In the genomic region with DNA sequence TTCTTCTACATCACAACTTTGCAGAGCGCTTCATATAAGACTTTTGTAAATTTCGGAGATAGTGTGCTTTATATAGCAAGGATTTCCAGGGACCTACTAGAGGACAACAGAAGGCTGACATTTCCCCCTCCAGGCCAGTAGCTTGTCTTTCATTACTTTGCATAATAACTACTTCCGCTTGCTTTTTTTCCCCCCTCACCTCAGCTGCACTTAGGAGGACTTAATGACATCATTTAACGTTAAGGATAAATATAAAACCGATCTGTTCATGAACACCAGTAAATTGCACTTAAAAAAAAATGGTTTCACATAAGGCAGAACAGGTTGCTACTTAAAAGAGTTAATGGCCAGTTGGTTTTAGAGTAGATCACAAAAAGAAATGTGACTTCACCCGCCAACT, we compare ENCODE assay signal across 21 cellular contexts.
"Had no signal": no experiment of that assay in that cellular context is flagged by ENCODE, and none has a peak within 500 bp of the region (broad histone marks: within the 10 kb centered on the region; RNA-seq: fewer than 3 reads in every experiment).

No MANE protein-coding gene starts in this region.

- H3K27ac Mint-ChIP-seq: endodermal cell; immature natural killer cell; memory B cell; mesothelial cell of epicardium; natural killer cell; stimulated activated memory B cell treated with anti-CD40 and anti-IgM and Interleukin-4, amounts not matched to agents 10 μg/mL and 1 μg/mL and 100 μg/mL, for 72 hours; stimulated activated naive CD8-positive, alpha-beta T cell treated with anti-CD3 and anti-CD28 coated beads, Interleukin-15, amount 100 ng/mL, for 72 hours had no signal

- H3K27me3 Mint-ChIP-seq: stimulated activated memory B cell treated with anti-CD40 and anti-IgM and Interleukin-4, amounts not matched to agents 10 μg/mL and 1 μg/mL and 100 μg/mL, for 72 hours; stimulated activated naive CD8-positive, alpha-beta T cell treated with anti-CD3 and anti-CD28 coated beads, Interleukin-15, amount 100 ng/mL, for 72 hours had no signal

- ATAC-seq: foreskin keratinocyte; left lung; lower lobe of right lung; sciatic nerve; stimulated activated memory B cell treated with anti-CD40 and anti-IgM and Interleukin-4, amounts not matched to agents 10 μg/mL and 1 μg/mL and 100 μg/mL, for 72 hours; stimulated activated naive CD8-positive, alpha-beta T cell treated with anti-CD3 and anti-CD28 coated beads, Interleukin-15, amount 100 ng/mL, for 72 hours; upper lobe of right lung had no signal

- H3K36me3 Mint-ChIP-seq: immature natural killer cell; natural killer cell; stimulated activated memory B cell treated with anti-CD40 and anti-IgM and Interleukin-4, amounts not matched to agents 10 μg/mL and 1 μg/mL and 100 μg/mL, for 72 hours had no signal

- H3K9me3 Mint-ChIP-seq: endodermal cell; immature natural killer cell; mesothelial cell of epicardium; neural crest cell; stimulated activated naive CD8-positive, alpha-beta T cell treated with anti-CD3 and anti-CD28 coated beads, Interleukin-15, amount 100 ng/mL, for 72 hours had no signal

- H3K4me3 Mint-ChIP-seq: endodermal cell; immature natural killer cell; memory B cell; mesothelial cell of epicardium; natural killer cell; neural crest cell; stimulated activated memory B cell treated with anti-CD40 and anti-IgM and Interleukin-4, amounts not matched to agents 10 μg/mL and 1 μg/mL and 100 μg/mL, for 72 hours; stimulated activated naive CD8-positive, alpha-beta T cell treated with anti-CD3 and anti-CD28 coated beads, Interleukin-15, amount 100 ng/mL, for 72 hours had no signal

- H3K4me1 Mint-ChIP-seq: stimulated activated naive CD8-positive, alpha-beta T cell treated with anti-CD3 and anti-CD28 coated beads, Interleukin-15, amount 100 ng/mL, for 72 hours had no signal

- DNase-seq: effector CD4-positive, alpha-beta T cell; endodermal cell; erythroblast; foreskin keratinocyte; immature natural killer cell; left lung; lower lobe of right lung; natural killer cell; posterior cingulate gyrus; spleen; stimulated activated CD4-positive, alpha-beta T cell treated with anti-CD3 and anti-CD28 coated beads, Interleukin-15, amount 100 ng/mL, for 24 hours; stimulated activated CD4-positive, alpha-beta T cell treated with anti-CD3 and anti-CD28 coated beads, Interleukin-1b, Interleukin-23, amount 100 ng/mL, for 48 hours; stimulated activated CD4-positive, alpha-beta T cell treated with anti-CD3 and anti-CD28 coated beads, Interleukin-4, amount 100 ng/mL, for 24 hours; stimulated activated naive CD8-positive, alpha-beta T cell treated with anti-CD3 and anti-CD28 coated beads, Interleukin-15, amount 100 ng/mL, for 72 hours; testis; upper lobe of right lung had no signal
